Comparison of ENCODE assay signal across 1 cellular context in genomic region chr10:44982114-44982460, GRCh38.
TF ChIP-seq lines count a peak whose summit lies in the region.

No MANE protein-coding gene starts in this region.

TF ChIP-seq in H1, 55 proteins besides CTCF, POLR2A, EP300 and RAD21:
- TF ChIP-seq CTBP2 (IDR thresholded peaks at IDR 0.05; ENCODE audit: borderline replicate concordance, insufficient read depth, insufficient read length, low read length) (no peak), ZNF274 (IDR thresholded peaks at IDR 0.05; ENCODE audit: borderline replicate concordance, extremely low read depth, low read length) (no peak), SP4 (IDR thresholded peaks at IDR 0.05; ENCODE audit: low read length) (no peak), TEAD4 (IDR thresholded peaks at IDR 0.05; ENCODE audit: low read depth, low read length) (no peak), YY1 (IDR thresholded peaks at IDR 0.05; ENCODE audit: low read depth, low read length) (no peak), JUN (IDR thresholded peaks at IDR 0.05; ENCODE audit: low read depth, low read length) (no peak), RBBP5 (IDR thresholded peaks at IDR 0.05; ENCODE audit: borderline replicate concordance, low read depth, low read length) (no peak), SAP30 (IDR thresholded peaks at IDR 0.05; ENCODE audit: insufficient read depth, insufficient replicate concordance, low read length) (no peak), GABPA (IDR thresholded peaks at IDR 0.05; ENCODE audit: borderline replicate concordance, insufficient read depth, low read length) (no peak)
